In the genomic region with DNA sequence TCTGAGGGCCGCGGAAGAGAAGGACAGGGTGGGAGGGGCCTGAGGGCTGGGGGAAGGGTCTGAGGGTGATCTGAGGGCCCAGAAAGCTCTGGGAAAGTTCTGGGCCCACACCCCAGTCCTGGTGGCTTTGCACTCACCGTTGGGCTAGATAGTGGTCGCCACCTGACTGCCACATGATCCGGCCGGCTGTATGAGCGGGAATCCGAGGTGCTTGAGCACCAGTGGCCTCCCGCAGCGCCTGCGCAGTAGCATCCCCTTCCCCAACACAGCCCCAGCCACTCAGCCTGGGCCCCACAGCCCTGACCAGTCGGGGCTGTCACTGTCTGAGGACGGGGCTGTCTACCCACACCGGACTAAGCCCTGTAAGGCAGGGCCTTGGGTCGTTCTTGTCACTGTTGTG, we compare ENCODE assay signal across 11 cellular contexts. TPM values are rescaled to one million over a fixed set of nuclear protein-coding genes. Genes with fewer than 3 reads are reported as not detected.
DNase-seq lines count a peak whose midpoint lies in the region; ATAC-seq lines count a peak whose summit lies in the region.
"Had no signal": no experiment of that assay in that cellular context is flagged by ENCODE, and none has a peak within 500 bp of the region (broad histone marks: within the 10 kb centered on the region; RNA-seq: fewer than 3 reads in every experiment).

No MANE protein-coding gene starts in this region.

- H4K8ac ChIP-seq in neuronal stem cell (ENCODE audit: low read depth, low read length): no peak overlapping the region

- no peak overlapping the region for H3K14ac ChIP-seq in neuronal stem cell (ENCODE audit: low read length)

- H2BK15ac ChIP-seq in neuronal stem cell (ENCODE audit: low read length): peak overlapping the region; percentile 89

- peak overlapping the region; percentile 82 for H2AFZ ChIP-seq in neuronal stem cell (ENCODE audit: low read length)

- peak overlapping the region; percentile 53 for H2BK5ac ChIP-seq in neuronal stem cell (ENCODE audit: low read length)

- H3K9ac ChIP-seq in HUES48 (ENCODE audit: low read depth, low read length) (no peak overlapping the region), neuronal stem cell (ENCODE audit: low read depth, low read length, poor library complexity) (peak overlapping the region; percentile 24)

- WGBS in neuronal stem cell (ENCODE audit: extremely low coverage in 2 of 2, insufficient read length in 2 of 2, insufficient replicate concordance in 1 of 2), 2 donors: no CpG with 5 or more reads among the region's 15 CpGs

- H3K4me3 ChIP-seq in HUES48 (ENCODE audit: low read depth, low read length): peak overlapping the region; percentile 23; the same call in 1 of the 2 replicates
- H3K4me3 ChIP-seq in neuronal stem cell (ENCODE audit: low read length in 2 of 2): peak overlapping the region in 1 of 2 donors; percentile 22
- H3K4me3 ChIP-seq: gastrocnemius medialis had no signal

- in situ Hi-C loops in ACHN (cut with HindIII; ENCODE audit: low pct_ligation_motif_present, low pct_unique_long_range_greater_than_20kb, low sequenced_read_pairs): no loop called here

- H3K4me2 ChIP-seq in neuronal stem cell (ENCODE audit: insufficient read depth, low read length, poor library complexity, severe bottlenecking): peak overlapping the region; percentile 33

- H3K27ac ChIP-seq in HUES48 (ENCODE audit: low read depth, low read length) (no peak overlapping the region), neuronal stem cell (replicated peaks; ENCODE audit: low read length) (no peak overlapping the region)
- H3K27ac ChIP-seq: gastrocnemius medialis had no signal

- H3K36me3 ChIP-seq in HUES48 (ENCODE audit: control insufficient read depth, insufficient read depth, low read length) (no peaks in the 10 kb centered on the region), neuronal stem cell (replicated peaks in 1 of 2; ENCODE audit: control insufficient read depth in 2 of 2, insufficient read depth in 2 of 2, low read length in 2 of 2) (no peaks in the 10 kb centered on the region)
- H3K36me3 ChIP-seq: gastrocnemius medialis had no signal

- H3K18ac ChIP-seq in neuronal stem cell (ENCODE audit: low read length): peak overlapping the region; percentile 66

- no peak overlapping the region for H3K4ac ChIP-seq in neuronal stem cell (ENCODE audit: low read length)

- H3K23ac ChIP-seq in neuronal stem cell (ENCODE audit: low read depth, low read length, poor library complexity): no peak overlapping the region

- H3K4me1 ChIP-seq in HUES48 (ENCODE audit: control insufficient read depth, insufficient read depth, low read length) (peaks cover 5% of the 10 kb centered on the region; the same call in 1 of the 2 replicates), neuronal stem cell (ENCODE audit: control insufficient read depth in 2 of 2, insufficient read depth in 1 of 2, low read depth in 1 of 2, low read length in 2 of 2) (peaks cover 3 to 9% of the 10 kb centered on the region in 2 donors)
- H3K4me1 ChIP-seq: gastrocnemius medialis had no signal

- ATAC-seq in GM21529 (IDR thresholded peaks at IDR 0.05; ENCODE audit: unreplicated experiment): no peak
- ATAC-seq: gastrocnemius medialis had no signal

- no peak overlapping the region for H4K91ac ChIP-seq in neuronal stem cell (ENCODE audit: low read depth, low read length, poor library complexity)

- peak overlapping the region; percentile 44 for H2BK120ac ChIP-seq in neuronal stem cell (ENCODE audit: low read depth, low read length)

- no peak overlapping the region for H2BK12ac ChIP-seq in neuronal stem cell (ENCODE audit: low read length)

- H3K79me1 ChIP-seq in neuronal stem cell (ENCODE audit: low read depth, low read length): peaks cover 4% of the 10 kb centered on the region

- peaks cover 27% of the 10 kb centered on the region for H3K27me3 ChIP-seq in HUES48 (ENCODE audit: control insufficient read depth, insufficient read depth, low read length)
- H3K27me3 ChIP-seq in neuronal stem cell (ENCODE audit: control insufficient read depth in 3 of 3, insufficient read depth in 3 of 3, low read depth in 1 of 3, low read length in 3 of 3): peaks cover 9 to 47% (median 22%) of the 10 kb centered on the region in 3 experiments

- H3K9me3 ChIP-seq in HUES48 (ENCODE audit: control insufficient read depth, insufficient read depth, low read length) (no peaks in the 10 kb centered on the region), neuronal stem cell (replicated peaks in 1 of 2; ENCODE audit: control insufficient read depth in 2 of 2, insufficient read depth in 1 of 2, low read depth in 1 of 2, low read length in 2 of 2) (no peaks in the 10 kb centered on the region)
- H3K9me3 ChIP-seq: gastrocnemius medialis had no signal

- no peak overlapping the region for H2AK5ac ChIP-seq in neuronal stem cell (ENCODE audit: low read depth, low read length)

- peak; percentile 18 for DNase-seq in COLO668 (lab: John Stamatoyannopoulos, UW; ENCODE audit: unreplicated experiment)
- DNase-seq in globus pallidus (ENCODE audit: low spot score): peak; percentile 16
- DNase-seq in neuronal stem cell (ENCODE audit: low spot score): no peak
- DNase-seq in ACHN: no peak
- DNase-seq in NK-92 (lab: John Stamatoyannopoulos, UW; ENCODE audit: unreplicated experiment): no peak
- DNase-seq: activated CD4-positive, alpha-beta T cell treated with anti-CD3 and anti-CD28 coated beads for 4 hours; gastrocnemius medialis; NCI-H1694; NK-92 treated with Interleukin-12 subunit alpha and Interleukin-12 subunit beta, amount 100 ng/mL, for 24 hours had no signal

RNA-seq across cellular contexts. Expression of gene PRODH2, which starts 15.0 kb away (rescaled TPM):
- polyA plus RNA-seq in neuronal stem cell (2013, experiment 1 of 2): not detected
- not detected for polyA plus RNA-seq in neuronal stem cell (2013, experiment 2 of 2)

RNA-seq across cellular contexts. Expression of gene ARHGAP33, which starts 22.3 kb away (rescaled TPM):
- polyA plus RNA-seq in neuronal stem cell (2013, experiment 1 of 2): 36.2 TPM
- polyA plus RNA-seq in neuronal stem cell (2013, experiment 2 of 2): 37.5 TPM

RNA-seq across cellular contexts. Expression of gene PROSER3, which starts 39.7 kb away (rescaled TPM):
- polyA plus RNA-seq in neuronal stem cell (2013, experiment 1 of 2): 36.6 TPM
- polyA plus RNA-seq in neuronal stem cell (2013, experiment 2 of 2): 35.2 TPM

RNA-seq across cellular contexts. Expression of gene HSPB6, which starts 40.8 kb away (rescaled TPM):
- 2.6 TPM for polyA plus RNA-seq in neuronal stem cell (2013, experiment 1 of 2)
- 2.4 TPM for polyA plus RNA-seq in neuronal stem cell (2013, experiment 2 of 2)

RNA-seq across cellular contexts. Expression of gene LIN37, which starts 49.3 kb away (rescaled TPM):
- polyA plus RNA-seq in neuronal stem cell (2013, experiment 1 of 2): 5.9 TPM
- 5.2 TPM for polyA plus RNA-seq in neuronal stem cell (2013, experiment 2 of 2)

Comparison
In these comparisons a context has a peak if more than half of its experiments do, and no peak if none do; other contexts are left out.
1. DNase-seq: peak in COLO668 (single experiment) and globus pallidus (single experiment); none in neuronal stem cell (single experiment), ACHN (single experiment) and NK-92 (single experiment).